20 cellular contexts compared by ENCODE assay signal in genomic region chr2:30677861-30678385, GRCh38.
A peak's percentile ranks its signal among the peaks of the same experiment; 100 is the strongest.
DNase-seq lines count a peak whose midpoint lies in the region; ATAC-seq, FAIRE-seq and TF ChIP-seq lines count a peak whose summit lies in the region.
"Had no signal": no experiment of that assay in that cellular context is flagged by ENCODE, and none has a peak within 500 bp of the region (broad histone marks: within the 10 kb centered on the region; RNA-seq: fewer than 3 reads in every experiment).

No MANE protein-coding gene starts in this region.

- peaks cover 10% of the 10 kb centered on the region for H3K27me3 Mint-ChIP-seq in activated CD4-positive, alpha-beta T cell treated with anti-CD3 and anti-CD28 coated beads, Interleukin-2, amount 10 ng/mL, durations not matched to agents 7 days and 5 days

- TF ChIP-seq EP300 in A549 (IDR thresholded peaks at IDR 0.05) = no peak

- H3K36me3 Mint-ChIP-seq in stimulated activated effector memory CD8-positive, alpha-beta T cell treated with anti-CD3 and anti-CD28 coated beads, Interleukin-12 subunit alpha, Interleukin-12 subunit beta, amount 100 ng/mL, for 72 hours = no peaks in the 10 kb centered on the region
- no peaks in the 10 kb centered on the region for H3K36me3 Mint-ChIP-seq in activated CD4-positive, alpha-beta T cell treated with anti-CD3 and anti-CD28 coated beads, Interleukin-2, amount 10 ng/mL, durations not matched to agents 7 days and 5 days (ENCODE audit: low read depth)

- CTCF ChIA-PET in A549 (lab: Yijun Ruan, JAX) = interaction anchor here (0.7 to 1.1 kb wide), 3 partner anchors 16 to 80 kb away, joined by 3 to 4 read pairs (median 3); no protein-coding TSS in a partner anchor
- CTCF ChIA-PET in activated CD4-positive, alpha-beta T cell treated with anti-CD3 and anti-CD28 coated beads, Interleukin-2, amount 10 ng/mL, durations not matched to agents 7 days and 5 days (lab: Charles Lee) = no interaction called here

- H3K9me3 Mint-ChIP-seq in stimulated activated effector memory CD8-positive, alpha-beta T cell treated with anti-CD3 and anti-CD28 coated beads, Interleukin-12 subunit alpha, Interleukin-12 subunit beta, amount 100 ng/mL, for 72 hours = no peaks in the 10 kb centered on the region
- no peaks in the 10 kb centered on the region for H3K9me3 Mint-ChIP-seq in activated CD4-positive, alpha-beta T cell treated with anti-CD3 and anti-CD28 coated beads, Interleukin-2, amount 10 ng/mL, durations not matched to agents 7 days and 5 days
- H3K9me3 Mint-ChIP-seq: HFFc6 had no signal

- H3K4me1 ChIP-seq in A549 (no peaks in the 10 kb centered on the region), lung (ENCODE audit: control insufficient read depth in 2 of 2, insufficient read depth in 2 of 2, low read length in 2 of 2) (no peaks in the 10 kb centered on the region)
- H3K4me1 ChIP-seq: Peyer's patch had no signal

- H3K4me1 Mint-ChIP-seq in stimulated activated effector memory CD8-positive, alpha-beta T cell treated with anti-CD3 and anti-CD28 coated beads, Interleukin-12 subunit alpha, Interleukin-12 subunit beta, amount 100 ng/mL, for 72 hours = no peaks in the 10 kb centered on the region
- H3K4me1 Mint-ChIP-seq in activated CD4-positive, alpha-beta T cell treated with anti-CD3 and anti-CD28 coated beads, Interleukin-2, amount 10 ng/mL, durations not matched to agents 7 days and 5 days = no peaks in the 10 kb centered on the region

- ATAC-seq in A549 = peak; percentile 15 to 42; a peak in 3 of 6 replicates
- ATAC-seq in lung (ENCODE audit: insufficient read depth, low FRiP score) = no peak
- ATAC-seq in stimulated activated effector memory CD8-positive, alpha-beta T cell treated with anti-CD3 and anti-CD28 coated beads, Interleukin-12 subunit alpha, Interleukin-12 subunit beta, amount 100 ng/mL, for 72 hours = peak; percentile 14
- ATAC-seq: Right ventricle myocardium inferior had no signal

- FAIRE-seq in A549 (lab: Jason Lieb, UNC) (no peak), RCC 7860 (lab: Jason Lieb, UNC) (no peak)

- 60% methylated on average over 5 of the region's 5 CpGs for WGBS in A549 (ENCODE audit: missing lambda C conversion rate)
- 91 to 94% methylated on average over 5 of the region's 5 CpGs for WGBS in lung, 2 donors

- H3K27me3 ChIP-seq in H7 (ENCODE audit: control insufficient read depth, insufficient read depth, low read length) (no peaks in the 10 kb centered on the region), lung (ENCODE audit: control insufficient read depth, insufficient read depth) (no peaks in the 10 kb centered on the region)
- H3K27me3 ChIP-seq: Peyer's patch had no signal

- H3K27ac ChIP-seq in A549 = no peak overlapping the region
- no peak overlapping the region for H3K27ac ChIP-seq in lung (ENCODE audit: low read depth in 1 of 2, low read length in 1 of 2)
- H3K27ac ChIP-seq: Peyer's patch had no signal

- DNase-seq in A549 (ENCODE audit: low read depth in 1 of 2, low spot score in 1 of 2) (no peak), H7 (peak; percentile 30), lung (ENCODE audit: low spot score) (peak; percentile 15), RCC 7860 (ENCODE audit: low spot score) (no peak), HuH-7 (ENCODE audit: low spot score) (no peak)
- peak in 1 of 2 donors; percentile 38 for DNase-seq in stimulated activated effector memory CD8-positive, alpha-beta T cell treated with anti-CD3 and anti-CD28 coated beads, Interleukin-12 subunit alpha, Interleukin-12 subunit beta, amount 100 ng/mL, for 72 hours (ENCODE audit: low spot score in 2 of 2)
- no peak for DNase-seq in activated CD4-positive, alpha-beta T cell treated with anti-CD3 and anti-CD28 coated beads, Interleukin-2, amount 10 ng/mL, durations not matched to agents 7 days and 5 days
- DNase-seq: ACHN; C1 segment of cervical spinal cord; DND-41; HFFc6; KG1; NCI-H1105 treated with DMSO at 0.1 percent for 48 hours; NCI-H1694 treated with DMSO at 0.1 percent for 48 hours; NCI-H2107; NCI-H510A; NCI-H748 treated with DMSO at 0.1 percent for 48 hours; NK-92 treated with Interleukin-12 subunit alpha and Interleukin-12 subunit beta, amount 100 ng/mL, for 24 hours; Peyer's patch had no signal

- POLR2A ChIA-PET in A549 (lab: Yijun Ruan, JAX) = no interaction called here
- POLR2A ChIA-PET in activated CD4-positive, alpha-beta T cell treated with anti-CD3 and anti-CD28 coated beads, Interleukin-2, amount 10 ng/mL, durations not matched to agents 7 days and 5 days (lab: Charles Lee) = no interaction called here

- no peak overlapping the region for H3K4me3 ChIP-seq in A549
- no peak overlapping the region for H3K4me3 ChIP-seq in H7 (ENCODE audit: insufficient read depth, low read depth, low read length)
- H3K4me3 ChIP-seq in lung = no peak overlapping the region
- H3K4me3 ChIP-seq: Peyer's patch had no signal

- TF ChIP-seq RAD21 in A549 (conservative IDR thresholded peaks at IDR 0.05 in 1 of 2, IDR thresholded peaks at IDR 0.05 in 1 of 2) = no peak

- no peak for TF ChIP-seq POLR2A in A549 (IDR thresholded peaks at IDR 0.05; ENCODE audit: low read length)

- H3K9me3 ChIP-seq in A549 (0 out of 3 replicates have a peak, but pooled peaks cover 4% of the 10 kb centered on the region), lung (ENCODE audit: control insufficient read depth in 2 of 2, insufficient read depth in 1 of 2, low read length in 1 of 2) (peaks cover 0 to 2% of the 10 kb centered on the region in 2 donors)
- H3K9me3 ChIP-seq: Peyer's patch had no signal

- TF ChIP-seq CTCF in A549 (IDR thresholded peaks at IDR 0.05) (no peak), lung (IDR thresholded peaks at IDR 0.05; ENCODE audit: control extremely low read depth, extremely low read depth) (no peak)

- H3K4me2 ChIP-seq in A549 = no peak overlapping the region

- no peaks in the 10 kb centered on the region for H3K36me3 ChIP-seq in H7 (replicated peaks; ENCODE audit: control insufficient read depth, insufficient read depth, low read length)
- no peaks in the 10 kb centered on the region for H3K36me3 ChIP-seq in lung (ENCODE audit: control insufficient read depth in 2 of 2, insufficient read depth in 2 of 2, low read length in 2 of 2)
- H3K36me3 ChIP-seq: Peyer's patch had no signal

- H3K27ac Mint-ChIP-seq in stimulated activated effector memory CD8-positive, alpha-beta T cell treated with anti-CD3 and anti-CD28 coated beads, Interleukin-12 subunit alpha, Interleukin-12 subunit beta, amount 100 ng/mL, for 72 hours = no peak overlapping the region
- no peak overlapping the region for H3K27ac Mint-ChIP-seq in activated CD4-positive, alpha-beta T cell treated with anti-CD3 and anti-CD28 coated beads, Interleukin-2, amount 10 ng/mL, durations not matched to agents 7 days and 5 days
- H3K27ac Mint-ChIP-seq: HFFc6 had no signal

- no peak overlapping the region for H3K4me3 Mint-ChIP-seq in stimulated activated effector memory CD8-positive, alpha-beta T cell treated with anti-CD3 and anti-CD28 coated beads, Interleukin-12 subunit alpha, Interleukin-12 subunit beta, amount 100 ng/mL, for 72 hours
- H3K4me3 Mint-ChIP-seq in activated CD4-positive, alpha-beta T cell treated with anti-CD3 and anti-CD28 coated beads, Interleukin-2, amount 10 ng/mL, durations not matched to agents 7 days and 5 days = no peak overlapping the region
- H3K4me3 Mint-ChIP-seq: HFFc6 had no signal

TF ChIP-seq in A549, 52 proteins besides CTCF, POLR2A, EP300 and RAD21 (continues in another document):
- no peak for TF ChIP-seq GATA3 (IDR thresholded peaks at IDR 0.05; ENCODE audit: borderline replicate concordance)
- no peak for TF ChIP-seq KDM1A (IDR thresholded peaks at IDR 0.05; ENCODE audit: low read depth)
- no peak for TF ChIP-seq NPAS2 (CRISPR knock-in tag; IDR thresholded peaks at IDR 0.05; ENCODE audit: borderline replicate concordance)
- no peak for TF ChIP-seq RNF2 (IDR thresholded peaks at IDR 0.05; ENCODE audit: borderline replicate concordance, low read depth)
- no peak for TF ChIP-seq NR3C1 (IDR thresholded peaks at IDR 0.05)
- no peak for TF ChIP-seq SREBF2 (IDR thresholded peaks at IDR 0.05)
- no peak for TF ChIP-seq MAX (IDR thresholded peaks at IDR 0.05)
- TF ChIP-seq E2F6 (IDR thresholded peaks at IDR 0.05; ENCODE audit: borderline replicate concordance, low read depth) = no peak
- TF ChIP-seq ZNF302 (CRISPR knock-in tag; IDR thresholded peaks at IDR 0.05) = no peak
- TF ChIP-seq HDAC2 (IDR thresholded peaks at IDR 0.05) = no peak
- no peak for TF ChIP-seq PHF8 (IDR thresholded peaks at IDR 0.05; ENCODE audit: borderline replicate concordance, low read depth)
- TF ChIP-seq HES2 (IDR thresholded peaks at IDR 0.05) = no peak
- no peak for TF ChIP-seq FOXS1 (CRISPR knock-in tag; IDR thresholded peaks at IDR 0.05)
- no peak for TF ChIP-seq ELK1 (IDR thresholded peaks at IDR 0.05; ENCODE audit: low read depth, low read length)
- no peak for TF ChIP-seq FOSL2 (IDR thresholded peaks at IDR 0.05)
- TF ChIP-seq FOSL2 (CRISPR knock-in tag; IDR thresholded peaks at IDR 0.05) = no peak
- no peak for TF ChIP-seq HOXB13 (CRISPR knock-in tag; IDR thresholded peaks at IDR 0.05; ENCODE audit: low read depth)
- no peak for TF ChIP-seq BHLHE40 (IDR thresholded peaks at IDR 0.05; ENCODE audit: low read depth, low read length)
- no peak for TF ChIP-seq HOXA7 (CRISPR knock-in tag; IDR thresholded peaks at IDR 0.05)
- no peak for TF ChIP-seq ZC3H11A (IDR thresholded peaks at IDR 0.05)

Comparison
In these comparisons a context has a peak if more than half of its experiments do, and no peak if none do; other contexts are left out.
1. DNase-seq: peak in H7 (single experiment) and lung (single experiment); none in A549 (0 of 2), activated CD4-positive, alpha-beta T cell treated with anti-CD3 and anti-CD28 coated beads, Interleukin-2, amount 10 ng/mL, durations not matched to agents 7 days and 5 days (single experiment), RCC 7860 (single experiment) and HuH-7 (single experiment).